In genomic region chr5:168254013-168254693, GRCh38 we compare ENCODE assay signal across 21 cellular contexts. TPM values are rescaled to one million over a fixed set of nuclear protein-coding genes. Genes with fewer than 3 reads are reported as not detected.
DNase-seq lines count a peak whose midpoint lies in the region; ATAC-seq lines count a peak whose summit lies in the region.
"Had no signal": no experiment of that assay in that cellular context is flagged by ENCODE, and none has a peak within 500 bp of the region (broad histone marks: within the 10 kb centered on the region; RNA-seq: fewer than 3 reads in every experiment).

No MANE protein-coding gene starts in this region.

- H3K4me1 ChIP-seq in neuronal stem cell (ENCODE audit: control insufficient read depth in 2 of 2, insufficient read depth in 1 of 2, low read depth in 1 of 2, low read length in 2 of 2) = peaks cover 0 to 5% of the 10 kb centered on the region in 2 donors
- H3K4me1 ChIP-seq: BLaER1 had no signal

- no peak overlapping the region for H3K23ac ChIP-seq in neuronal stem cell (ENCODE audit: low read depth, low read length, poor library complexity)

- no peak overlapping the region for H3K9ac ChIP-seq in neuronal stem cell (ENCODE audit: low read depth, low read length, poor library complexity)
- H3K9ac ChIP-seq: BLaER1, KMS-11 had no signal

- H3K9me3 ChIP-seq in neuronal stem cell (replicated peaks in 1 of 2; ENCODE audit: control insufficient read depth in 2 of 2, insufficient read depth in 1 of 2, low read depth in 1 of 2, low read length in 2 of 2) = no peaks in the 10 kb centered on the region
- H3K9me3 ChIP-seq: BLaER1 had no signal

- no peak overlapping the region for H3K4me3 Mint-ChIP-seq in natural killer cell treated with Interleukin-12 subunit alpha and Interleukin-12 subunit beta and Interleukin-15 and Interleukin-18, amount 100 ng/mL, for 72 hours
- H3K4me3 Mint-ChIP-seq: CD4-positive, CD25-positive, alpha-beta regulatory T cell; IgD-negative memory B cell; T-cell had no signal

- H4K8ac ChIP-seq in neuronal stem cell (ENCODE audit: low read depth, low read length) = no peak overlapping the region

- H3K27ac ChIP-seq in neuronal stem cell (replicated peaks; ENCODE audit: low read length) = no peak overlapping the region
- H3K27ac ChIP-seq: BLaER1, HL-60, KMS-11 had no signal

- no peak overlapping the region for H2BK15ac ChIP-seq in neuronal stem cell (ENCODE audit: low read length)

- H3K9me3 Mint-ChIP-seq in natural killer cell treated with Interleukin-12 subunit alpha and Interleukin-12 subunit beta and Interleukin-15 and Interleukin-18, amount 100 ng/mL, for 72 hours = no peaks in the 10 kb centered on the region
- H3K9me3 Mint-ChIP-seq: IgD-negative memory B cell, T-cell had no signal

- no peak overlapping the region for H3K4me2 ChIP-seq in neuronal stem cell (ENCODE audit: insufficient read depth, low read length, poor library complexity, severe bottlenecking)
- H3K4me2 ChIP-seq: BLaER1, KMS-11 had no signal

- peaks cover 4 to 5% of the 10 kb centered on the region in 2 donors for H3K4me1 Mint-ChIP-seq in natural killer cell treated with Interleukin-12 subunit alpha and Interleukin-12 subunit beta and Interleukin-15 and Interleukin-18, amount 100 ng/mL, for 72 hours (ENCODE audit: low read depth in 2 of 2)
- H3K4me1 Mint-ChIP-seq: T-cell had no signal

- no peak overlapping the region for H3K18ac ChIP-seq in neuronal stem cell (ENCODE audit: low read length)

- no peaks in the 10 kb centered on the region for H3K36me3 Mint-ChIP-seq in natural killer cell treated with Interleukin-12 subunit alpha and Interleukin-12 subunit beta and Interleukin-15 and Interleukin-18, amount 100 ng/mL, for 72 hours
- H3K36me3 Mint-ChIP-seq: CD4-positive, CD25-positive, alpha-beta regulatory T cell; IgD-negative memory B cell; T-cell had no signal

- no peak overlapping the region for H2BK120ac ChIP-seq in neuronal stem cell (ENCODE audit: low read depth, low read length)

- H3K27ac Mint-ChIP-seq in natural killer cell treated with Interleukin-12 subunit alpha and Interleukin-12 subunit beta and Interleukin-15 and Interleukin-18, amount 100 ng/mL, for 72 hours = no peak overlapping the region
- H3K27ac Mint-ChIP-seq: CD4-positive, CD25-positive, alpha-beta regulatory T cell; IgD-negative memory B cell; T-cell had no signal

- no peaks in the 10 kb centered on the region for H3K36me3 ChIP-seq in neuronal stem cell (replicated peaks in 1 of 2; ENCODE audit: control insufficient read depth in 2 of 2, insufficient read depth in 2 of 2, low read length in 2 of 2)

- no peak overlapping the region for H3K4ac ChIP-seq in neuronal stem cell (ENCODE audit: low read length)

- peak overlapping the region; percentile 24 for H2AK5ac ChIP-seq in neuronal stem cell (ENCODE audit: low read depth, low read length)

- H3K14ac ChIP-seq in neuronal stem cell (ENCODE audit: low read length) = no peak overlapping the region

- H2AFZ ChIP-seq in neuronal stem cell (ENCODE audit: low read length) = no peak overlapping the region

- no CpG with 5 or more reads among the region's 9 CpGs for WGBS in neuronal stem cell (ENCODE audit: extremely low coverage in 2 of 2, insufficient read length in 2 of 2, insufficient replicate concordance in 1 of 2), 2 donors

- no peak overlapping the region for H2BK5ac ChIP-seq in neuronal stem cell (ENCODE audit: low read length)

- peak; percentile 4 for DNase-seq in NCI-H2171 treated with DMSO at 0.1 percent for 48 hours (lab: John Stamatoyannopoulos, UW)
- no peak for DNase-seq in NCI-H2171 (lab: John Stamatoyannopoulos, UW)
- DNase-seq in NCI-H1436 (lab: John Stamatoyannopoulos, UW) = peak; percentile 56
- peak; percentile 48 for DNase-seq in NCI-H2227 treated with DMSO at 0.1 percent for 48 hours (lab: John Stamatoyannopoulos, UW)
- no peak for DNase-seq in neuronal stem cell (ENCODE audit: low spot score)
- DNase-seq in activated CD4-positive, alpha-beta T cell treated with anti-CD3 and anti-CD28 coated beads for 4 hours = no peak
- no peak for DNase-seq in natural killer cell treated with Interleukin-12 subunit alpha and Interleukin-12 subunit beta and Interleukin-15 and Interleukin-18, amount 100 ng/mL, for 72 hours (ENCODE audit: low spot score)
- DNase-seq: CD4-positive, CD25-positive, alpha-beta regulatory T cell; HCEC 1CT; MM.1S; NCI-H187 treated with DMSO at 0.1 percent for 48 hours; NCI-H526 treated with DMSO at 0.1 percent for 48 hours; NK-92 treated with Interleukin-12 subunit alpha and Interleukin-12 subunit beta, amount 100 ng/mL, for 24 hours; PC-3; RPMI8226; SHP77 had no signal

- H3K27me3 Mint-ChIP-seq in natural killer cell treated with Interleukin-12 subunit alpha and Interleukin-12 subunit beta and Interleukin-15 and Interleukin-18, amount 100 ng/mL, for 72 hours = peaks cover 8 to 22% of the 10 kb centered on the region in 2 donors
- H3K27me3 Mint-ChIP-seq: CD4-positive, CD25-positive, alpha-beta regulatory T cell; IgD-negative memory B cell had no signal

- H3K27me3 ChIP-seq in neuronal stem cell (ENCODE audit: control insufficient read depth in 3 of 3, insufficient read depth in 3 of 3, low read depth in 1 of 3, low read length in 3 of 3) = no peaks in the 10 kb centered on the region
- H3K27me3 ChIP-seq: BLaER1 had no signal

- H3K4me3 ChIP-seq in neuronal stem cell (ENCODE audit: low read length in 2 of 2) = no peak overlapping the region
- H3K4me3 ChIP-seq: BLaER1 had no signal

- no peak overlapping the region for H2BK12ac ChIP-seq in neuronal stem cell (ENCODE audit: low read length)

- H3K79me1 ChIP-seq in neuronal stem cell (ENCODE audit: low read depth, low read length) = no peaks in the 10 kb centered on the region

- no peak overlapping the region for H4K91ac ChIP-seq in neuronal stem cell (ENCODE audit: low read depth, low read length, poor library complexity)

- ATAC-seq in natural killer cell treated with Interleukin-12 subunit alpha and Interleukin-12 subunit beta and Interleukin-15 and Interleukin-18, amount 100 ng/mL, for 72 hours = no peak
- ATAC-seq: PC-3, T-cell had no signal

RNA-seq across cellular contexts. Expression of gene WWC1, which starts 37.3 kb away (rescaled TPM):
- 11.4 TPM for polyA plus RNA-seq in neuronal stem cell (2013, experiment 1 of 2)
- polyA plus RNA-seq in neuronal stem cell (2013, experiment 2 of 2) = 12.7 TPM
- total RNA-seq in natural killer cell treated with Interleukin-12 subunit alpha and Interleukin-12 subunit beta and Interleukin-15 and Interleukin-18, amount 100 ng/mL, for 72 hours = not detected

Comparison
In these comparisons a context has a peak if more than half of its experiments do, and no peak if none do; other contexts are left out.
1. DNase-seq: peak in NCI-H2171 treated with DMSO at 0.1 percent for 48 hours (single experiment), NCI-H1436 (single experiment) and NCI-H2227 treated with DMSO at 0.1 percent for 48 hours (single experiment); none in NCI-H2171 (single experiment), neuronal stem cell (single experiment), activated CD4-positive, alpha-beta T cell treated with anti-CD3 and anti-CD28 coated beads for 4 hours (0 of 2) and natural killer cell treated with Interleukin-12 subunit alpha and Interleukin-12 subunit beta and Interleukin-15 and Interleukin-18, amount 100 ng/mL, for 72 hours (single experiment).